In genomic region chr11:73876424-73877300, GRCh38 we compare ENCODE assay signal across 1 cellular context.
TF ChIP-seq lines count a peak whose summit lies in the region.

Gene COA4, minus strand, starts transcription at chr11:73876846. Its CDS starts 3,468 bp downstream, at chr11:73873378.
Gene PAAF1, plus strand, starts transcription at chr11:73876999. Its CDS starts 23 bp downstream, at chr11:73877022.

TF ChIP-seq in HepG2, 621 proteins besides CTCF, POLR2A, EP300 and RAD21 (continued from another document and continues in another):
- TF ChIP-seq ETS1 (CRISPR knock-in tag; IDR thresholded peaks at IDR 0.05) (no peak), KDM2A (CRISPR knock-in tag; IDR thresholded peaks at IDR 0.05; ENCODE audit: borderline replicate concordance, low read depth) (peak; percentile 92), POGZ (CRISPR knock-in tag; IDR thresholded peaks at IDR 0.05) (peak; percentile 80; the same call in 1 of the 2 replicates), JUND (CRISPR knock-in tag; IDR thresholded peaks at IDR 0.05) (peak; percentile 19; the same call in 1 of the 2 replicates), ZSCAN21 (CRISPR knock-in tag; IDR thresholded peaks at IDR 0.05; ENCODE audit: borderline replicate concordance) (peak; percentile 77; the same call in 1 of the 2 replicates), ZNF724P (CRISPR knock-in tag; IDR thresholded peaks at IDR 0.05; ENCODE audit: borderline replicate concordance) (no peak; the same call in 1 of the 2 replicates), ZNF629 (CRISPR knock-in tag; conservative IDR thresholded peaks at IDR 0.05) (no peak), ZNF792 (CRISPR knock-in tag; IDR thresholded peaks at IDR 0.05) (peak; percentile 79), GLMP (CRISPR knock-in tag; IDR thresholded peaks at IDR 0.05; ENCODE audit: borderline replicate concordance) (no peak), BRCA1 (CRISPR knock-in tag; IDR thresholded peaks at IDR 0.05) (no peak), ASH2L (IDR thresholded peaks at IDR 0.05; ENCODE audit: insufficient read length, low read depth, low read length) (peak; percentile 93), ATF2 (CRISPR knock-in tag; IDR thresholded peaks at IDR 0.05) (peak; percentile 33; the same call in 1 of the 2 replicates), PRDM15 (CRISPR knock-in tag; IDR thresholded peaks at IDR 0.05) (no peak), SUZ12 (IDR thresholded peaks at IDR 0.05; ENCODE audit: low read depth, low read length) (no peak), NFE2L1 (CRISPR knock-in tag; IDR thresholded peaks at IDR 0.05; ENCODE audit: borderline replicate concordance) (peak; percentile 74; the same call in 1 of the 2 replicates), ZNF646 (CRISPR knock-in tag; IDR thresholded peaks at IDR 0.05) (no peak), PAXIP1 (CRISPR knock-in tag; conservative IDR thresholded peaks at IDR 0.05) (peak; percentile 49), HNRNPK (IDR thresholded peaks at IDR 0.05; ENCODE audit: low read depth, low read length, poor library complexity, severe bottlenecking) (no peak), TAF1 (CRISPR knock-in tag; IDR thresholded peaks at IDR 0.05) (peak; percentile 92), ZNF235 (CRISPR knock-in tag; IDR thresholded peaks at IDR 0.05; ENCODE audit: borderline replicate concordance) (peak; percentile 54), SAFB2 (CRISPR knock-in tag; IDR thresholded peaks at IDR 0.05; ENCODE audit: borderline replicate concordance, low read depth) (peak; percentile 30; the same call in 1 of the 2 replicates), CREM (IDR thresholded peaks at IDR 0.05) (peak; percentile 76), CREM (CRISPR knock-in tag; IDR thresholded peaks at IDR 0.05) (no peak), RBAK (CRISPR knock-in tag; IDR thresholded peaks at IDR 0.05) (no peak), MED1 (CRISPR knock-in tag; IDR thresholded peaks at IDR 0.05) (peak; percentile 54), ZNF557 (CRISPR knock-in tag; IDR thresholded peaks at IDR 0.05) (no peak), ZIK1 (CRISPR knock-in tag; IDR thresholded peaks at IDR 0.05; ENCODE audit: borderline replicate concordance, low read depth) (peak; percentile 98), RCOR2 (CRISPR knock-in tag; IDR thresholded peaks at IDR 0.05) (no peak), ZNF841 (CRISPR knock-in tag; IDR thresholded peaks at IDR 0.05; ENCODE audit: borderline replicate concordance) (no peak), ZBTB37 (CRISPR knock-in tag; IDR thresholded peaks at IDR 0.05) (no peak)
